Comparison of ENCODE assay signal across 24 cellular contexts in the genomic region with DNA sequence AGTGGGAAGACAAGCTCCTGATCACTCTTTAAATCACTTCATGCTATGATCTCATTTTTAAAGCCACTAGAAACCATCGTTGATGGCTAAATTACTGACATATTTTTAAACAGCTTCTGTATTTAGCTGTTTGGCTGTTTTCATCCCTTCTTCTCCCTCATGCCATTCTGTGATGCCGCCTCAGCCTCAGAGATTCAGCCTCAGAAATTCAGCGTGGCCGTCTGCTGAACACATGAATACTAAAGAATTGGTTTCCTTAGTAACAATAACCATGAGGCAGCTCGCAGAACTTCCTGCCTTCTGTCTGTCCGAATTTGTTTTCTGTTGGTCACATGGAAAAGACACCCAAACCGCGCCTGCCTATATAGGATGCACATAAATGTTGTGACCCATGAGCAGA. TPM values are rescaled to one million over a fixed set of nuclear protein-coding genes. Genes with fewer than 3 reads are reported as not detected.
DNase-seq lines count a peak whose midpoint lies in the region; ATAC-seq and TF ChIP-seq lines count a peak whose summit lies in the region.
"Had no signal": no experiment of that assay in that cellular context is flagged by ENCODE, and none has a peak within 500 bp of the region (broad histone marks: within the 10 kb centered on the region; RNA-seq: fewer than 3 reads in every experiment).

No MANE protein-coding gene starts in this region.

- POLR2A ChIA-PET in T-cell (lab: Charles Lee): no interaction called here

- H3K4me3 ChIP-seq in AG10803 (ENCODE audit: low read length) (no peak overlapping the region), neural progenitor cell (no peak overlapping the region), suprapubic skin (no peak overlapping the region)
- H3K4me3 ChIP-seq: A549, BLaER1, GM23338, PC-9, SK-N-MC had no signal

- H3K4me1 ChIP-seq in neural progenitor cell: peaks cover 27% of the 10 kb centered on the region
- no peaks in the 10 kb centered on the region for H3K4me1 ChIP-seq in suprapubic skin
- H3K4me1 ChIP-seq: A549, BLaER1, Caco-2 had no signal

- no peak for TF ChIP-seq POLR2A in suprapubic skin (IDR thresholded peaks at IDR 0.05)

- no peak for TF ChIP-seq CTCF in AG10803 (conservative IDR thresholded peaks at IDR 0.05; ENCODE audit: low read length)
- TF ChIP-seq CTCF in neural progenitor cell (IDR thresholded peaks at IDR 0.05): no peak
- no peak for TF ChIP-seq CTCF in suprapubic skin (IDR thresholded peaks at IDR 0.05)

- peaks cover 15% of the 10 kb centered on the region for H3F3A ChIP-seq in neural progenitor cell (ENCODE audit: low read depth)

- H3K9me3 Mint-ChIP-seq in neural progenitor cell (no peaks in the 10 kb centered on the region), T-cell (no peaks in the 10 kb centered on the region)
- H3K9me3 Mint-ChIP-seq: CD4-positive, alpha-beta T cell; GM23338 had no signal

- H3K27ac Mint-ChIP-seq in neural progenitor cell: peak overlapping the region; percentile 64
- H3K27ac Mint-ChIP-seq in T-cell: no peak overlapping the region
- H3K27ac Mint-ChIP-seq: CD4-positive, alpha-beta T cell; GM23338 had no signal

- WGBS in suprapubic skin: 61% methylated on average over 8 of the region's 8 CpGs

- DNase-seq in AG10803 (ENCODE audit: low read depth) (peak; percentile 35), NCI-H146 treated with DMSO at 0.1 percent for 48 hours (lab: John Stamatoyannopoulos, UW; ENCODE audit: unreplicated experiment) (peak; percentile 38), dermis blood vessel endothelial cell (peak; percentile 17), neural progenitor cell (ENCODE audit: low spot score) (no peak), kidney glomerular epithelial cell (lab: John Stamatoyannopoulos, UW) (no peak), Kasumi-1 (lab: John Stamatoyannopoulos, UW) (no peak), suprapubic skin (ENCODE audit: low spot score in 2 of 2) (no peak), T-cell (no peak)
- DNase-seq: Caco-2; CD4-positive, alpha-beta T cell; DMS 273 treated with DMSO at 0.1 percent for 48 hours; IMR-90; NCI-H187; NCI-H2107; NCI-H69; PC-9; SHP77 treated with DMSO at 0.1 percent for 48 hours had no signal

- H3K27me3 ChIP-seq in neural progenitor cell (no peaks in the 10 kb centered on the region), suprapubic skin (no peaks in the 10 kb centered on the region)
- H3K27me3 ChIP-seq: BLaER1 had no signal

- H2AFZ ChIP-seq in neural progenitor cell (replicated peaks): no peak overlapping the region
- H2AFZ ChIP-seq: GM23338, PC-9 had no signal

- H4K20me1 ChIP-seq in neural progenitor cell (ENCODE audit: low read depth): no peaks in the 10 kb centered on the region
- H4K20me1 ChIP-seq: BLaER1 had no signal

- H3K4me3 Mint-ChIP-seq in neural progenitor cell (no peak overlapping the region), T-cell (no peak overlapping the region)
- H3K4me3 Mint-ChIP-seq: CD4-positive, alpha-beta T cell; GM23338 had no signal

- ATAC-seq in T-cell (replicated peaks in 1 of 4): no peak
- ATAC-seq: A549, GM23338, HCT116 had no signal

- H3K27ac ChIP-seq in neural progenitor cell (no peak overlapping the region), suprapubic skin (no peak overlapping the region)
- H3K27ac ChIP-seq: A549, BLaER1, KMS-11, PC-9, RWPE1, SK-N-MC had no signal

- H3K79me2 ChIP-seq in neural progenitor cell (ENCODE audit: low read depth): no peaks in the 10 kb centered on the region

- H3K9ac ChIP-seq in neural progenitor cell: no peak overlapping the region
- H3K9ac ChIP-seq: BLaER1, KMS-11 had no signal

- H3K4me2 ChIP-seq in neural progenitor cell: no peak overlapping the region
- H3K4me2 ChIP-seq: A549, BLaER1, GM23338, KMS-11, PC-9 had no signal

- H3K27me3 Mint-ChIP-seq in neural progenitor cell (ENCODE audit: insufficient read depth, low read depth): no peaks in the 10 kb centered on the region
- H3K27me3 Mint-ChIP-seq in T-cell: peaks cover 0 to 3% of the 10 kb centered on the region in 2 donors
- H3K27me3 Mint-ChIP-seq: CD4-positive, alpha-beta T cell had no signal

- H3K4me1 Mint-ChIP-seq in neural progenitor cell (peaks cover 30% of the 10 kb centered on the region), T-cell (no peaks in the 10 kb centered on the region)

- no peaks in the 10 kb centered on the region for H3K36me3 Mint-ChIP-seq in neural progenitor cell
- H3K36me3 Mint-ChIP-seq in T-cell: no peaks in the 10 kb centered on the region

- H3K9me3 ChIP-seq in neural progenitor cell (ENCODE audit: low read depth) (no peaks in the 10 kb centered on the region), suprapubic skin (no peaks in the 10 kb centered on the region)
- H3K9me3 ChIP-seq: A549, BLaER1, Caco-2 had no signal

- CTCF ChIA-PET in T-cell (lab: Charles Lee): interaction anchor here in 1 of 2 donors (0.6 kb wide), 1 partner anchor 13 kb away, joined by 3 read pairs; no protein-coding TSS in a partner anchor

- H3K36me3 ChIP-seq in neural progenitor cell (no peaks in the 10 kb centered on the region), suprapubic skin (no peaks in the 10 kb centered on the region)
- H3K36me3 ChIP-seq: BLaER1 had no signal

- no peak for TF ChIP-seq EP300 in suprapubic skin (IDR thresholded peaks at IDR 0.05)

RNA-seq across cellular contexts. Expression of a gene that starts 31.0 kb away (rescaled TPM):
- total RNA-seq in dermis blood vessel endothelial cell: 3.6 and 6.0 TPM in 2 replicates
- 5.1 and 10.9 TPM in 2 replicates for total RNA-seq in neural progenitor cell (ENCODE audit: low replicate concordance)
- total RNA-seq in suprapubic skin: 10 to 100 TPM; 23.1 to 43.4 (median 34.9) TPM
- total RNA-seq in T-cell: under 1 TPM; 0.07 to 0.47 (median 0.13) TPM

Comparison
In these comparisons a context has a peak if more than half of its experiments do, and no peak if none do; other contexts are left out.
1. DNase-seq: peak in AG10803 (single experiment), NCI-H146 treated with DMSO at 0.1 percent for 48 hours (single experiment) and dermis blood vessel endothelial cell (single experiment); none in neural progenitor cell (single experiment), kidney glomerular epithelial cell (single experiment), Kasumi-1 (0 of 2), suprapubic skin (0 of 2) and T-cell (0 of 34).